In genomic region chr6:45505470-45505869, GRCh38 we compare ENCODE assay signal across 21 cellular contexts.
DNase-seq lines count a peak whose midpoint lies in the region; ATAC-seq lines count a peak whose summit lies in the region.
"Had no signal": no experiment of that assay in that cellular context is flagged by ENCODE, and none has a peak within 500 bp of the region (broad histone marks: within the 10 kb centered on the region; RNA-seq: fewer than 3 reads in every experiment).

No MANE protein-coding gene starts in this region.

- DNase-seq in DMS114 treated with DMSO at 0.1 percent for 48 hours (lab: John Stamatoyannopoulos, UW; ENCODE audit: unreplicated experiment) (no peak), HuH-7 (ENCODE audit: low spot score) (no peak)
- DNase-seq: activated CD4-positive, alpha-beta memory T cell treated with anti-CD3 and anti-CD28 coated beads for 36 hours; activated T-cell treated with anti-CD3 and anti-CD28 coated beads, Interleukin-2, amount 50 U/mL, for 24 hours; Caco-2; mucosa of descending colon; NCI-H446; NK-92 treated with Interleukin-12 subunit alpha and Interleukin-12 subunit beta, amount 100 ng/mL, for 24 hours; stimulated activated CD4-positive, alpha-beta T cell treated with anti-CD3 and anti-CD28 coated beads, Interleukin-4, amount 100 ng/mL, for 1 hour had no signal

- H3K4me3 ChIP-seq in HUES6 (ENCODE audit: low read depth, low read length) (no peak overlapping the region), mesodermal cell (ENCODE audit: extremely low read depth, insufficient read depth, low read length, poor library complexity, severe bottlenecking) (no peak overlapping the region), skeletal muscle satellite cell (ENCODE audit: low read length) (no peak overlapping the region)
- H3K4me3 ChIP-seq: body of pancreas, coronary artery, MG63, mucosa of descending colon, pancreas, skin epidermis had no signal

- no peaks in the 10 kb centered on the region for H3K27me3 Mint-ChIP-seq in activated T-helper 17 cell treated with anti-CD3 and anti-CD28 coated beads, Interleukin-2, amount 50 U/mL, for 72 hours
- H3K27me3 Mint-ChIP-seq: activated CD4-positive, alpha-beta memory T cell treated with anti-CD3 and anti-CD28 coated beads for 36 hours; activated naive CD4-positive, alpha-beta T cell treated with anti-CD3 and anti-CD28 coated beads, Interleukin-2, amount 50 U/mL, for 24 hours; activated T-cell treated with anti-CD3 and anti-CD28 coated beads, Interleukin-2, amount 50 U/mL, for 24 hours had no signal

- no peak for ATAC-seq in activated T-helper 17 cell treated with anti-CD3 and anti-CD28 coated beads, Interleukin-2, amount 50 U/mL, for 72 hours (replicated peaks)
- no peak for ATAC-seq in GM21526 (IDR thresholded peaks at IDR 0.05; ENCODE audit: low FRiP score, unreplicated experiment)
- ATAC-seq: body of pancreas had no signal

- 0 out of 2 replicates have a peak overlapping the region, but pooled peaks have one; percentile 5 for H3K27ac ChIP-seq in HUES6 (ENCODE audit: low read depth, low read length)
- H3K27ac ChIP-seq in mesodermal cell (ENCODE audit: low read depth, low read length, severe bottlenecking): peak overlapping the region; percentile 82
- H3K27ac ChIP-seq: body of pancreas, coronary artery, pancreas, VCaP had no signal

- peaks cover 32% of the 10 kb centered on the region for H3K4me1 Mint-ChIP-seq in activated T-helper 17 cell treated with anti-CD3 and anti-CD28 coated beads, Interleukin-2, amount 50 U/mL, for 72 hours

- no peaks in the 10 kb centered on the region for H3K36me3 ChIP-seq in HUES6 (ENCODE audit: control insufficient read depth, insufficient read depth, low read length)
- peaks cover 10% of the 10 kb centered on the region for H3K36me3 ChIP-seq in mesodermal cell (ENCODE audit: control insufficient read depth, insufficient read depth, low read length)
- H3K36me3 ChIP-seq in skeletal muscle satellite cell (ENCODE audit: insufficient read depth, low read length): peaks cover 54% of the 10 kb centered on the region
- H3K36me3 ChIP-seq: MG63, pancreas had no signal

- no peaks in the 10 kb centered on the region for H3K9me3 Mint-ChIP-seq in activated T-helper 17 cell treated with anti-CD3 and anti-CD28 coated beads, Interleukin-2, amount 50 U/mL, for 72 hours
- H3K9me3 Mint-ChIP-seq: activated CD4-positive, alpha-beta memory T cell treated with anti-CD3 and anti-CD28 coated beads for 36 hours; activated naive CD4-positive, alpha-beta T cell treated with anti-CD3 and anti-CD28 coated beads, Interleukin-2, amount 50 U/mL, for 24 hours; activated T-cell treated with anti-CD3 and anti-CD28 coated beads, Interleukin-2, amount 50 U/mL, for 24 hours had no signal

- peak overlapping the region; percentile 11 for H3K27ac Mint-ChIP-seq in activated T-helper 17 cell treated with anti-CD3 and anti-CD28 coated beads, Interleukin-2, amount 50 U/mL, for 72 hours
- H3K27ac Mint-ChIP-seq: activated naive CD4-positive, alpha-beta T cell treated with anti-CD3 and anti-CD28 coated beads, Interleukin-2, amount 50 U/mL, for 24 hours had no signal

- H3K27me3 ChIP-seq in HUES6 (ENCODE audit: control insufficient read depth, insufficient read depth, low read length): no peaks in the 10 kb centered on the region
- H3K27me3 ChIP-seq in skeletal muscle satellite cell (ENCODE audit: control insufficient read depth, insufficient read depth, low read length): no peaks in the 10 kb centered on the region
- H3K27me3 ChIP-seq: body of pancreas, MG63 had no signal

- H3K4me2 ChIP-seq in skeletal muscle satellite cell (ENCODE audit: low read length): peak overlapping the region; percentile 58

- no peak overlapping the region for H3K4me3 Mint-ChIP-seq in activated T-helper 17 cell treated with anti-CD3 and anti-CD28 coated beads, Interleukin-2, amount 50 U/mL, for 72 hours
- H3K4me3 Mint-ChIP-seq: activated CD4-positive, alpha-beta memory T cell treated with anti-CD3 and anti-CD28 coated beads for 36 hours; activated naive CD4-positive, alpha-beta T cell treated with anti-CD3 and anti-CD28 coated beads, Interleukin-2, amount 50 U/mL, for 24 hours; activated T-cell treated with anti-CD3 and anti-CD28 coated beads, Interleukin-2, amount 50 U/mL, for 24 hours had no signal

- H3K4me1 ChIP-seq in HUES6 (ENCODE audit: control insufficient read depth, insufficient read depth, low read length): peaks cover 18% of the 10 kb centered on the region
- H3K4me1 ChIP-seq in mesodermal cell (ENCODE audit: control insufficient read depth, insufficient read depth, low read length, poor library complexity, severe bottlenecking): peaks cover 25% of the 10 kb centered on the region
- H3K4me1 ChIP-seq in skeletal muscle satellite cell (ENCODE audit: control insufficient read depth, insufficient read depth, low read length): peaks cover 43% of the 10 kb centered on the region
- H3K4me1 ChIP-seq: body of pancreas, pancreas had no signal

- 86 to 91% methylated on average over 1 of the region's 2 CpGs for WGBS in mesodermal cell (ENCODE audit: insufficient coverage in 2 of 2), 2 experiments

- H3K36me3 Mint-ChIP-seq in activated T-helper 17 cell treated with anti-CD3 and anti-CD28 coated beads, Interleukin-2, amount 50 U/mL, for 72 hours (ENCODE audit: low read depth): peaks cover 85% of the 10 kb centered on the region

- H3K9ac ChIP-seq in HUES6 (ENCODE audit: low read length) (no peak overlapping the region), skeletal muscle satellite cell (ENCODE audit: low read depth, low read length) (peak overlapping the region; percentile 47)

- H3K9me3 ChIP-seq in HUES6 (ENCODE audit: control insufficient read depth, insufficient read depth, low read depth, low read length) (no peaks in the 10 kb centered on the region), mesodermal cell (ENCODE audit: control insufficient read depth, low read length) (no peaks in the 10 kb centered on the region), skeletal muscle satellite cell (replicated peaks; ENCODE audit: low read length) (no peaks in the 10 kb centered on the region)
- H3K9me3 ChIP-seq: body of pancreas, Caco-2, MG63, mucosa of descending colon, pancreas had no signal
